ENCODE assay signal across 7 cellular contexts in the genomic region with DNA sequence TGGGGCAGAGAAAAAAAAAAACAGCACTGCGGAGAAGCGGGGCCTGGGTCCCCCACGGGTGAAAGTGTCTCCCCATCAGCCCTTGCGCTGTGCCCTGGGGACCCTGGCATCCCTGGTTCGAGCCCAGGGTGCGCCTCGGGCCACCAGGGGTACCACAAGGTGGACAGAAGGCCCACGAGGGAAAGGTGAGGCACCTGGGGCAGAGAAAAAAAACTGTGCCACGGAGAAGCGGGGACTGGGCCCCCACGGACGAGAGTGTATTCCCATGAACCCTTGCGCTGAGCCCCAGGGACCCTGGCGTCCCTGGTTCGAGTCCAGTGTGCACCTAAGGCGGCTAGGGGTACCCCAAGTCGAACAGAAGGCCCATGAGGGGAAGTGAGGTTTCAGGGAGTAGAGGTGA.
DNase-seq lines count a peak whose midpoint lies in the region; ATAC-seq and TF ChIP-seq lines count a peak whose summit lies in the region.
"Not testable (repeated sequence)": the region's sequence is repeated elsewhere in the genome, so short reads cannot be mapped to it uniquely, and the experiment has no call there.

No MANE protein-coding gene starts in this region.

- H3K27me3 Mint-ChIP-seq in osteocyte (ENCODE audit: unreplicated experiment): not testable (repeated sequence)

- not testable (repeated sequence) for H3K4me3 Mint-ChIP-seq in osteocyte (ENCODE audit: unreplicated experiment)

- not testable (repeated sequence) for TF ChIP-seq EP300 in esophagus muscularis mucosa (IDR thresholded peaks at IDR 0.05)

- H3K9me3 Mint-ChIP-seq in osteocyte (ENCODE audit: unreplicated experiment): not testable (repeated sequence)

- 78% methylated on average over 17 of the region's 17 CpGs for WGBS in esophagus muscularis mucosa
- 58% methylated on average over 17 of the region's 17 CpGs for WGBS in hepatocyte (ENCODE audit: low lambda C conversion rate, missing lambda C conversion rate)
- 65 to 71% (median 65%) methylated on average over 15 to 17 of the region's 17 CpGs for WGBS in psoas muscle, 3 donors

- ATAC-seq in left lobe of liver, psoas muscle, upper lobe of right lung: not testable (repeated sequence)

- DNase-seq in RPMI8226 (peak; percentile 1), esophagus muscularis mucosa (ENCODE audit: extremely low spot score) (peak; percentile 90), hepatocyte (ENCODE audit: low spot score) (peak; percentile 1), left lobe of liver (ENCODE audit: low spot score) (peak; percentile 43), osteocyte (ENCODE audit: extremely low spot score, unreplicated experiment) (peak; percentile 84), psoas muscle (peak; percentile 3 to 26), upper lobe of right lung (peak; percentile 53)

- H3K4me3 ChIP-seq in esophagus muscularis mucosa, hepatocyte, psoas muscle, upper lobe of right lung: not testable (repeated sequence)

- not testable (repeated sequence) for H3K9me2 ChIP-seq in hepatocyte (replicated peaks; ENCODE audit: insufficient read depth)

- H3K4me2 ChIP-seq in hepatocyte: not testable (repeated sequence)

- H3K4me1 ChIP-seq in esophagus muscularis mucosa; hepatocyte (ENCODE audit: insufficient read depth); psoas muscle; upper lobe of right lung: not testable (repeated sequence)

- intact Hi-C loops in esophagus muscularis mucosa (cut with DNase I); psoas muscle (cut with DNase I); upper lobe of right lung (cut with DNase I): not testable (repeated sequence)

- not testable (repeated sequence) for H3K79me2 ChIP-seq in hepatocyte

- not testable (repeated sequence) for H3K4me1 Mint-ChIP-seq in osteocyte (ENCODE audit: unreplicated experiment)

- not testable (repeated sequence) for H3K27me3 ChIP-seq in esophagus muscularis mucosa; hepatocyte; psoas muscle (ENCODE audit: insufficient read depth in 3 of 3, low read length in 2 of 3); upper lobe of right lung

- TF ChIP-seq CTCF in esophagus muscularis mucosa (IDR thresholded peaks at IDR 0.05); hepatocyte (IDR thresholded peaks at IDR 0.05; ENCODE audit: poor library complexity); osteocyte (IDR thresholded peaks at IDR 0.05); psoas muscle (IDR thresholded peaks at IDR 0.05); upper lobe of right lung (IDR thresholded peaks at IDR 0.05): not testable (repeated sequence)

- not testable (repeated sequence) for H3K36me3 ChIP-seq in esophagus muscularis mucosa; hepatocyte (replicated peaks; ENCODE audit: insufficient read depth, low read depth); psoas muscle (ENCODE audit: insufficient read depth in 1 of 2, low read depth in 1 of 2); upper lobe of right lung

- TF ChIP-seq POLR2A in esophagus muscularis mucosa (IDR thresholded peaks at IDR 0.05; ENCODE audit: low read depth): not testable (repeated sequence)

- H2AFZ ChIP-seq in hepatocyte: not testable (repeated sequence)

- not testable (repeated sequence) for H3K27ac Mint-ChIP-seq in osteocyte (ENCODE audit: unreplicated experiment)

- H3K27ac ChIP-seq in esophagus muscularis mucosa (replicated peaks in 1 of 4); hepatocyte; psoas muscle; upper lobe of right lung: not testable (repeated sequence)

- H3K9me3 ChIP-seq in esophagus muscularis mucosa: peaks cover 0 to 18% (median 1%) of the 10 kb centered on the region in 4 donors
- not testable (repeated sequence) for H3K9me3 ChIP-seq in hepatocyte (ENCODE audit: low read depth); psoas muscle; upper lobe of right lung

- H3K36me3 Mint-ChIP-seq in osteocyte (ENCODE audit: unreplicated experiment): not testable (repeated sequence)

- H4K20me1 ChIP-seq in hepatocyte (ENCODE audit: insufficient read depth, poor library complexity, severe bottlenecking): not testable (repeated sequence)

Comparison
In these comparisons a context has a peak if more than half of its experiments do, and no peak if none do; other contexts are left out.
1. DNase-seq: peak in every context shown above with its lines; median percentile 90 in esophagus muscularis mucosa; 84 in osteocyte; 53 in upper lobe of right lung; 43 in left lobe of liver; 14 in psoas muscle; 1 in RPMI8226; 1 in hepatocyte.